ENCODE assay signal across 9 cellular contexts in the genomic region with DNA sequence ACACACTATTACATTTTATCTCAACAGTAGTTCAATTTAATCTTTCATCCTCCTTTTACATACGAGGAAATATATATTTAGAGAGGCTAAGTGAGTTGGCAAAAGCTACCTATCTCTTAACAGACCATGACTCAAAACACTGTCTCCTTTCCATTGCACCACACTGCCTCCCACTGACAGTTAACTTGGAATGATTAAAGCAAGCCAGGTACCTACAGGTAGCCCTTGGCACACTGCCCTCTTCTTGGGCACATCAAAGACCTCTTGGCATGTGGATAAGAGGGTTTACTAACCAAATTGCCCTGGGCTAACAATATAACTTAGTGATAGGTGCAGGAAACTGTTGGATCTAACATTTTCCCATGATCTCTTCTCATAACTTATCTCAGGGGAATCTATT. TPM values are rescaled to one million over a fixed set of nuclear protein-coding genes. Genes with fewer than 3 reads are reported as not detected.
DNase-seq lines count a peak whose midpoint lies in the region; ATAC-seq, FAIRE-seq and TF ChIP-seq lines count a peak whose summit lies in the region.
"Had no signal": no experiment of that assay in that cellular context is flagged by ENCODE, and none has a peak within 500 bp of the region (broad histone marks: within the 10 kb centered on the region; RNA-seq: fewer than 3 reads in every experiment).

No MANE protein-coding gene starts in this region.

- H3K9me3 ChIP-seq in endodermal cell (ENCODE audit: control insufficient read depth, low read length), result no peaks in the 10 kb centered on the region
- no peaks in the 10 kb centered on the region for H3K9me3 ChIP-seq in small intestine (ENCODE audit: control insufficient read depth, low read depth)

- peak overlapping the region; percentile 89 for H3K4me3 Mint-ChIP-seq in activated CD8-positive, alpha-beta memory T cell treated with anti-CD3 and anti-CD28 coated beads, Interleukin-2, amount 10 ng/mL, durations not matched to agents 7 days and 5 days
- peak overlapping the region; percentile 85 for H3K4me3 Mint-ChIP-seq in endodermal cell

- H3K4me3 ChIP-seq in endodermal cell (ENCODE audit: low read length), result peak overlapping the region; percentile 97
- H3K4me3 ChIP-seq in small intestine (ENCODE audit: low read depth in 1 of 2, low read length in 2 of 2), result no peak overlapping the region

- no peak for DNase-seq in activated CD8-positive, alpha-beta memory T cell treated with anti-CD3 and anti-CD28 coated beads, Interleukin-2, amount 10 ng/mL, durations not matched to agents 7 days and 5 days
- no peak for DNase-seq in activated CD8-positive, alpha-beta memory T cell treated with anti-CD3 and anti-CD28 coated beads, Interleukin-2, amount 50 U/mL, for 4 hours
- DNase-seq in NCI-H69 (lab: John Stamatoyannopoulos, UW) (peak; percentile 84), endodermal cell (peak; percentile 52), small intestine (peak; percentile 69), GM19240 (ENCODE audit: insufficient read length, low spot score) (no peak), cerebellar nuclear complex (lab: John Stamatoyannopoulos, UW) (no peak)

- H3K27me3 ChIP-seq in endodermal cell (ENCODE audit: control insufficient read depth, insufficient read depth, low read length, poor library complexity, severe bottlenecking) (no peaks in the 10 kb centered on the region), small intestine (ENCODE audit: control insufficient read depth in 2 of 2, insufficient read depth in 2 of 2, low read length in 2 of 2) (no peaks in the 10 kb centered on the region)

- H3K9me3 Mint-ChIP-seq in activated CD8-positive, alpha-beta memory T cell treated with anti-CD3 and anti-CD28 coated beads, Interleukin-2, amount 10 ng/mL, durations not matched to agents 7 days and 5 days (ENCODE audit: low read depth), result no peaks in the 10 kb centered on the region
- H3K9me3 Mint-ChIP-seq in endodermal cell, result no peaks in the 10 kb centered on the region

- no peak for ATAC-seq in activated CD8-positive, alpha-beta memory T cell treated with anti-CD3 and anti-CD28 coated beads, Interleukin-2, amount 10 ng/mL, durations not matched to agents 7 days and 5 days
- no peak for ATAC-seq in GM21737 (IDR thresholded peaks at IDR 0.05; ENCODE audit: unreplicated experiment)

- peaks cover 2% of the 10 kb centered on the region for H3K36me3 Mint-ChIP-seq in activated CD8-positive, alpha-beta memory T cell treated with anti-CD3 and anti-CD28 coated beads, Interleukin-2, amount 10 ng/mL, durations not matched to agents 7 days and 5 days
- no peaks in the 10 kb centered on the region for H3K36me3 Mint-ChIP-seq in endodermal cell (ENCODE audit: low read depth)

- no peak overlapping the region for H3K27ac Mint-ChIP-seq in activated CD8-positive, alpha-beta memory T cell treated with anti-CD3 and anti-CD28 coated beads, Interleukin-2, amount 10 ng/mL, durations not matched to agents 7 days and 5 days
- H3K27ac Mint-ChIP-seq in endodermal cell, result no peak overlapping the region

- no peaks in the 10 kb centered on the region for H3K27me3 Mint-ChIP-seq in activated CD8-positive, alpha-beta memory T cell treated with anti-CD3 and anti-CD28 coated beads, Interleukin-2, amount 10 ng/mL, durations not matched to agents 7 days and 5 days
- no peaks in the 10 kb centered on the region for H3K27me3 Mint-ChIP-seq in endodermal cell (ENCODE audit: insufficient read depth)

- H3K4me1 Mint-ChIP-seq in activated CD8-positive, alpha-beta memory T cell treated with anti-CD3 and anti-CD28 coated beads, Interleukin-2, amount 10 ng/mL, durations not matched to agents 7 days and 5 days, result peaks cover 41% of the 10 kb centered on the region
- H3K4me1 Mint-ChIP-seq in endodermal cell, result peaks cover 14% of the 10 kb centered on the region

- no peak for TF ChIP-seq CTCF in endodermal cell (conservative IDR thresholded peaks at IDR 0.05)

- no peaks in the 10 kb centered on the region for H3K36me3 ChIP-seq in endodermal cell (ENCODE audit: control insufficient read depth, insufficient read depth, low read length)
- H3K36me3 ChIP-seq in small intestine (ENCODE audit: control insufficient read depth in 2 of 2, insufficient read depth in 2 of 2, low read length in 2 of 2), result no peaks in the 10 kb centered on the region

- no peaks in the 10 kb centered on the region for H3K4me1 ChIP-seq in endodermal cell (ENCODE audit: control insufficient read depth, insufficient read depth, low read length)
- H3K4me1 ChIP-seq in small intestine (ENCODE audit: control insufficient read depth in 2 of 2, insufficient read depth in 1 of 2, low read depth in 1 of 2, low read length in 1 of 2), result peaks cover 5 to 16% of the 10 kb centered on the region in 2 donors

- CTCF ChIA-PET in activated CD8-positive, alpha-beta memory T cell treated with anti-CD3 and anti-CD28 coated beads, Interleukin-2, amount 10 ng/mL, durations not matched to agents 7 days and 5 days (lab: Charles Lee), result no interaction called here

- H3K27ac ChIP-seq in endodermal cell (ENCODE audit: low read depth, low read length) (no peak overlapping the region), small intestine (ENCODE audit: low read depth in 1 of 2, low read length in 1 of 2) (no peak overlapping the region)

- no peak overlapping the region for H3K9ac ChIP-seq in endodermal cell (ENCODE audit: extremely low read depth, low read length, poor library complexity, severe bottlenecking)

- FAIRE-seq in small intestine (lab: Jason Lieb, UNC), result no peak
- FAIRE-seq: G401.6 had no signal

- 100% methylated on average over 1 of the region's 1 CpG; no CpG with 5 or more reads in 1 of the 2 experiments for WGBS in endodermal cell (ENCODE audit: insufficient coverage in 1 of 2, insufficient read length in 1 of 2), 2 experiments
- 0 to 31% (median 17%) methylated on average over 1 of the region's 1 CpG for WGBS in small intestine, 3 donors

RNA-seq across cellular contexts. Expression of a gene that starts 1.9 kb away (rescaled TPM):
- 1 to 10 TPM; 5.8 to 6.2 TPM for total RNA-seq in activated CD8-positive, alpha-beta memory T cell treated with anti-CD3 and anti-CD28 coated beads, Interleukin-2, amount 10 ng/mL, durations not matched to agents 7 days and 5 days
- total RNA-seq in endodermal cell, result 10 to 100 TPM in 1 of 2 donors, 1 to 10 TPM in 1; 8.0 to 10.2 TPM
- 11.2 TPM for polyA plus RNA-seq in endodermal cell (2013, experiment 1 of 2)
- polyA plus RNA-seq in endodermal cell (2013, experiment 2 of 2), result 10.8 TPM
- 1 to 10 TPM; 4.5 to 6.5 (median 5.9) TPM for polyA plus RNA-seq in small intestine

RNA-seq across cellular contexts. Expression of a gene that starts 4.7 kb away (rescaled TPM):
- total RNA-seq in activated CD8-positive, alpha-beta memory T cell treated with anti-CD3 and anti-CD28 coated beads, Interleukin-2, amount 10 ng/mL, durations not matched to agents 7 days and 5 days, result 10 to 100 TPM in 1 of 2 experiments, 1 to 10 TPM in 1; 8.9 to 11.4 TPM
- 10 to 100 TPM in 1 of 2 donors, 1 to 10 TPM in 1; 7.5 to 10.8 TPM for total RNA-seq in endodermal cell
- polyA plus RNA-seq in endodermal cell (2013, experiment 1 of 2), result 10.3 TPM
- 10.4 TPM for polyA plus RNA-seq in endodermal cell (2013, experiment 2 of 2)
- polyA plus RNA-seq in small intestine, result 10 to 100 TPM in 1 of 3 donors, 1 to 10 TPM in 2; 4.3 to 10.7 (median 7.3) TPM

RNA-seq across cellular contexts. Expression of a gene that starts 49.5 kb away (rescaled TPM):
- 1 to 10 TPM; 6.2 to 9.3 TPM for total RNA-seq in activated CD8-positive, alpha-beta memory T cell treated with anti-CD3 and anti-CD28 coated beads, Interleukin-2, amount 10 ng/mL, durations not matched to agents 7 days and 5 days
- total RNA-seq in endodermal cell, result 1 to 10 TPM in 1 of 2 donors, under 1 TPM in 1; 0.35 to 1.5 TPM
- 0.50 TPM for polyA plus RNA-seq in endodermal cell (2013, experiment 1 of 2)
- polyA plus RNA-seq in endodermal cell (2013, experiment 2 of 2), result 0.41 TPM
- polyA plus RNA-seq in small intestine, result 1 to 10 TPM; 3.1 to 6.9 (median 4.6) TPM

Comparison
In these comparisons a context has a peak if more than half of its experiments do, and no peak if none do; other contexts are left out.
1. DNase-seq: peak in NCI-H69 (single experiment), endodermal cell (single experiment) and small intestine (single experiment); none in activated CD8-positive, alpha-beta memory T cell treated with anti-CD3 and anti-CD28 coated beads, Interleukin-2, amount 10 ng/mL, durations not matched to agents 7 days and 5 days (single experiment), activated CD8-positive, alpha-beta memory T cell treated with anti-CD3 and anti-CD28 coated beads, Interleukin-2, amount 50 U/mL, for 4 hours (single experiment), GM19240 (single experiment) and cerebellar nuclear complex (0 of 2).